In the genomic region with DNA sequence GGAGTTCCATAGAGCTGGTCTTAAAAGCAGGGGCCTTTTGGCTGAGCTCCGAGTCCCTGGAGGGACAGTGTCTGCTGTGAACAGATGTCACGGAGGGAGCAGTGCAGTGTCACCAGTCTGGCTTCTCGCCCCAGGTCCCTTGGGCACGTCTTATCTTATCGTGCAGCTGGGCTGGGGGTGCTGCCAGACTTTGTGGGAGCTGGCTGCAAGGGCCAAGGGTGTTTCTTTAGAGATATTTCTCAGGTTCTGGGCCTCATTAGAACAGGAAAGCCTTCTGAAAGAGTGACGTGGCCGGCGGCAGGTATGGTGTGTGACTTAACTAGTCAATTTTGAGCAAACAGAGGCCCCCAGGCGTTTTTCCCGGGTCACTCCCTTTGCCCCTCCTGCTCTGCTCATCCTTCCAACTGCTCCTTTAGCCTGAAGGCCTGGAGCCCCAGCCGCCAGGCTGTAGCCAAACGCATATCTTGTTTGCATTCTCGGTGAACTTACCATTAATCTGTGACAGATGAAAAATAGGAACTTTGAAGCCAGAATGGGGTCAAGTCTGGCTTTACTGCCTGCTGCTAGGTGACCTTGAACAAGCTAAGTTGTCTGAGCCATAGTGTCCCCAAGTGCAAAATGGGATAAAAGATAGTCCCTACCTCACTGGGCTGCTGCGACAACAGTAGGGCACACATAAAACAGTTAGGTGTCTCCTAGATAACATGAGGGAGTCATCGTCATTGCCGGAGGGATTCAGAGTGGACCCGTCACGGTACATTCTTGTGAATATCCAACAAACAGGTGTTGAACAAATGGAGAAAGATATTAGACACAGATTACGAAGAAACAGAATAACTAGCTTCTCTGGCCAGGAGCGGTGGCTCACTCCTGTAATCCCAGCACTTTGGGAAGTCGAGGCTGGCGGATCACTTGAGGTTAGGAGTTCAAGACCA, we compare ENCODE assay signal across 14 cellular contexts.
DNase-seq lines count a peak whose midpoint lies in the region; TF ChIP-seq lines count a peak whose summit lies in the region.
"Had no signal": no experiment of that assay in that cellular context is flagged by ENCODE, and none has a peak within 500 bp of the region (broad histone marks: within the 10 kb centered on the region; RNA-seq: fewer than 3 reads in every experiment).

No MANE protein-coding gene starts in this region.

- peak; percentile 94 for DNase-seq in D341Med (ENCODE audit: low spot score)
- peak; percentile 74 for DNase-seq in NCI-H69 (lab: John Stamatoyannopoulos, UW)
- DNase-seq in glutamatergic neuron: peak; percentile 78
- peak; percentile 78 for DNase-seq in posterior vena cava (ENCODE audit: low spot score)
- no peak for DNase-seq in effector CD8-positive, alpha-beta T cell (lab: John Stamatoyannopoulos, UW)
- no peak for DNase-seq in NK-92 (lab: John Stamatoyannopoulos, UW; ENCODE audit: unreplicated experiment)
- no peak for DNase-seq in NCI-H2107 treated with DMSO at 0.1 percent for 48 hours (lab: John Stamatoyannopoulos, UW; ENCODE audit: unreplicated experiment)
- no peak for DNase-seq in suprapubic skin (ENCODE audit: low spot score in 2 of 2)
- DNase-seq: NCI-H1048, NCI-H526, SW 1271, transverse colon had no signal

- TF ChIP-seq CTCF in glutamatergic neuron (IDR thresholded peaks at IDR 0.05; ENCODE audit: partially characterized antibody, unreplicated experiment) (no peak), suprapubic skin (IDR thresholded peaks at IDR 0.05) (no peak)

- H3K9me3 Mint-ChIP-seq in glutamatergic neuron (ENCODE audit: unreplicated experiment): peaks cover 9% of the 10 kb centered on the region
- H3K9me3 Mint-ChIP-seq: activated naive CD4-positive, alpha-beta T cell treated with anti-CD3 and anti-CD28 coated beads, Interleukin-2, amount 50 U/mL, for 24 hours had no signal

- no peak overlapping the region for H3K27ac ChIP-seq in suprapubic skin
- H3K27ac ChIP-seq: HL-60, transverse colon had no signal

- H3K9me3 ChIP-seq in suprapubic skin: no peaks in the 10 kb centered on the region
- H3K9me3 ChIP-seq: transverse colon had no signal

- intact Hi-C loops in posterior vena cava (cut with DNase I): no loop called here

- peaks cover 16% of the 10 kb centered on the region for H3K4me1 ChIP-seq in suprapubic skin
- H3K4me1 ChIP-seq: transverse colon had no signal

- no peaks in the 10 kb centered on the region for H3K36me3 ChIP-seq in suprapubic skin
- H3K36me3 ChIP-seq: transverse colon had no signal

- H3K27me3 Mint-ChIP-seq in glutamatergic neuron (ENCODE audit: unreplicated experiment): peaks cover 7% of the 10 kb centered on the region
- H3K27me3 Mint-ChIP-seq: activated naive CD4-positive, alpha-beta T cell treated with anti-CD3 and anti-CD28 coated beads, Interleukin-2, amount 50 U/mL, for 24 hours had no signal

- TF ChIP-seq POLR2A in suprapubic skin (IDR thresholded peaks at IDR 0.05): no peak

- peak overlapping the region; percentile 96 for H3K27ac Mint-ChIP-seq in glutamatergic neuron (ENCODE audit: unreplicated experiment)
- H3K27ac Mint-ChIP-seq: activated naive CD4-positive, alpha-beta T cell treated with anti-CD3 and anti-CD28 coated beads, Interleukin-2, amount 50 U/mL, for 24 hours had no signal

- no peaks in the 10 kb centered on the region for H3K36me3 Mint-ChIP-seq in glutamatergic neuron (ENCODE audit: unreplicated experiment)
- H3K36me3 Mint-ChIP-seq: activated naive CD4-positive, alpha-beta T cell treated with anti-CD3 and anti-CD28 coated beads, Interleukin-2, amount 50 U/mL, for 24 hours had no signal

- no peaks in the 10 kb centered on the region for H3K27me3 ChIP-seq in suprapubic skin
- H3K27me3 ChIP-seq: transverse colon had no signal

- H3K4me1 Mint-ChIP-seq in glutamatergic neuron (ENCODE audit: low read depth, unreplicated experiment): peaks cover 28% of the 10 kb centered on the region
- H3K4me1 Mint-ChIP-seq: activated naive CD4-positive, alpha-beta T cell treated with anti-CD3 and anti-CD28 coated beads, Interleukin-2, amount 50 U/mL, for 24 hours had no signal

- no peak for TF ChIP-seq EP300 in suprapubic skin (IDR thresholded peaks at IDR 0.05)

- WGBS in suprapubic skin: 66% methylated on average over 20 of the region's 22 CpGs

- H3K4me3 ChIP-seq in suprapubic skin: no peak overlapping the region
- H3K4me3 ChIP-seq: transverse colon had no signal

- peak overlapping the region; percentile 77 for H3K4me3 Mint-ChIP-seq in glutamatergic neuron (ENCODE audit: unreplicated experiment)
- H3K4me3 Mint-ChIP-seq: activated naive CD4-positive, alpha-beta T cell treated with anti-CD3 and anti-CD28 coated beads, Interleukin-2, amount 50 U/mL, for 24 hours had no signal

Comparison
In these comparisons a context has a peak if more than half of its experiments do, and no peak if none do; other contexts are left out.
1. DNase-seq: peak in D341Med (single experiment), NCI-H69 (single experiment), glutamatergic neuron (single experiment) and posterior vena cava (single experiment); none in effector CD8-positive, alpha-beta T cell (single experiment), NK-92 (single experiment), NCI-H2107 treated with DMSO at 0.1 percent for 48 hours (single experiment) and suprapubic skin (0 of 2).